In genomic region chr1:227449051-227449450, GRCh38 we compare ENCODE assay signal across 8 cellular contexts.
DNase-seq lines count a peak whose midpoint lies in the region; ATAC-seq, FAIRE-seq and TF ChIP-seq lines count a peak whose summit lies in the region.

No MANE protein-coding gene starts in this region.

- no peaks in the 10 kb centered on the region for H3K9me3 Mint-ChIP-seq in activated naive CD4-positive, alpha-beta T cell treated with anti-CD3 and anti-CD28 coated beads, Interleukin-2, amount 10 ng/mL, durations not matched to agents 7 days and 5 days
- H3K9me3 Mint-ChIP-seq in natural killer cell, result no peaks in the 10 kb centered on the region

- no peaks in the 10 kb centered on the region for H3K4me1 Mint-ChIP-seq in activated naive CD4-positive, alpha-beta T cell treated with anti-CD3 and anti-CD28 coated beads, Interleukin-2, amount 10 ng/mL, durations not matched to agents 7 days and 5 days
- H3K4me1 Mint-ChIP-seq in natural killer cell, result no peaks in the 10 kb centered on the region

- DNase-seq in COLO829 (ENCODE audit: low spot score) (peak; percentile 28), GM19239 (ENCODE audit: insufficient read length, low spot score) (peak; percentile 34), LoVo (ENCODE audit: low spot score) (peak; percentile 60), natural killer cell (no peak), hippocampal formation (lab: John Stamatoyannopoulos, UW) (no peak), posterior cingulate gyrus (no peak)
- DNase-seq in activated naive CD4-positive, alpha-beta T cell treated with anti-CD3 and anti-CD28 coated beads, Interleukin-2, amount 10 ng/mL, durations not matched to agents 7 days and 5 days, result peak; percentile 48
- DNase-seq in activated CD4-positive, CD25-positive, alpha-beta regulatory T cell (lab: John Stamatoyannopoulos, UW), result no peak

- intact Hi-C loops in natural killer cell (cut with micrococcal nuclease), result no loop called here
- intact Hi-C loops in posterior cingulate gyrus (cut with DNase I), result no loop called here

- H3K36me3 Mint-ChIP-seq in activated naive CD4-positive, alpha-beta T cell treated with anti-CD3 and anti-CD28 coated beads, Interleukin-2, amount 10 ng/mL, durations not matched to agents 7 days and 5 days, result no peaks in the 10 kb centered on the region
- H3K36me3 Mint-ChIP-seq in natural killer cell, result no peaks in the 10 kb centered on the region

- ATAC-seq in natural killer cell, result peak in 2 of 3 donors; percentile 46 to 76

- no peak overlapping the region for H3K27ac Mint-ChIP-seq in activated naive CD4-positive, alpha-beta T cell treated with anti-CD3 and anti-CD28 coated beads, Interleukin-2, amount 10 ng/mL, durations not matched to agents 7 days and 5 days
- H3K27ac Mint-ChIP-seq in natural killer cell, result no peak overlapping the region

- FAIRE-seq in GM19239 (lab: Jason Lieb, UNC), result peak; percentile 52

- no peak for TF ChIP-seq CTCF in natural killer cell (IDR thresholded peaks at IDR 0.05)

- H3K27me3 Mint-ChIP-seq in activated naive CD4-positive, alpha-beta T cell treated with anti-CD3 and anti-CD28 coated beads, Interleukin-2, amount 10 ng/mL, durations not matched to agents 7 days and 5 days, result peaks cover 33% of the 10 kb centered on the region
- H3K27me3 Mint-ChIP-seq in natural killer cell (ENCODE audit: low read depth in 2 of 2), result peaks cover 12 to 28% of the 10 kb centered on the region in 2 donors

- no peak overlapping the region for H3K4me3 Mint-ChIP-seq in activated naive CD4-positive, alpha-beta T cell treated with anti-CD3 and anti-CD28 coated beads, Interleukin-2, amount 10 ng/mL, durations not matched to agents 7 days and 5 days
- no peak overlapping the region for H3K4me3 Mint-ChIP-seq in natural killer cell

- CTCF ChIA-PET in activated naive CD4-positive, alpha-beta T cell treated with anti-CD3 and anti-CD28 coated beads, Interleukin-2, amount 10 ng/mL, durations not matched to agents 7 days and 5 days (lab: Charles Lee), result interaction anchor here (0.7 to 1.8 kb wide), 7 partner anchors 7 to 536 kb away, joined by 3 to 5 read pairs (median 4); no protein-coding TSS in a partner anchor

Comparison
In these comparisons a context has a peak if more than half of its experiments do, and no peak if none do; other contexts are left out.
1. DNase-seq: peak in COLO829 (single experiment), GM19239 (single experiment), LoVo (single experiment) and activated naive CD4-positive, alpha-beta T cell treated with anti-CD3 and anti-CD28 coated beads, Interleukin-2, amount 10 ng/mL, durations not matched to agents 7 days and 5 days (single experiment); none in natural killer cell (single experiment), activated CD4-positive, CD25-positive, alpha-beta regulatory T cell (0 of 4), hippocampal formation (0 of 2) and posterior cingulate gyrus (0 of 10).